Comparison of ENCODE assay signal across 27 cellular contexts in the genomic region with DNA sequence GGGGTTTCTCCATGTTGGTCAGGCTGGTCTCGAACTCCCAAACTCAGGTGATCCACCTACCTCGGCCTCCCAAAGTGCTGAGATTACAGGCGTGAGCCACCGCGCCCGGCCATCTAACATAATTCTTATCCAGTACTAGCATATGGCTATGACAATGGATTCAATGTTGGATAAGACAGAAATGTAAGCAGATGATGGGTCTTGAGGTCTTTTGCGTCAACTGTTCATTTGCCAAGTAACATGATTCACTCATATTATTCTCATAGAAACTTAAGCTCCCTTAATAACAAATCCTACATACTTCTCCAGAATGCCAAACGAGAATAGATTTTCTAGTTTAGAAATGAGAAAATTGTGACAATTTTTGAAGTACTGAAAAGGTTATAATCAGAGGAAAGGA.
"Had no signal": no experiment of that assay in that cellular context is flagged by ENCODE, and none has a peak within 500 bp of the region (broad histone marks: within the 10 kb centered on the region; RNA-seq: fewer than 3 reads in every experiment).

No MANE protein-coding gene starts in this region.

- H3K4me3 ChIP-seq: adrenal gland, body of pancreas, esophagus squamous epithelium had no signal

- ATAC-seq: activated CD4-positive, CD25-positive, alpha-beta regulatory T cell treated with anti-CD3 and anti-CD28 coated beads, Interleukin-2, amount 50 U/mL, for 24 hours; activated CD8-positive, alpha-beta memory T cell treated with anti-CD3 and anti-CD28 coated beads, Interleukin-2, amount 10 ng/mL, durations not matched to agents 7 days and 5 days; activated CD8-positive, alpha-beta T cell treated with anti-CD3 and anti-CD28 coated beads, Interleukin-2, amount 10 ng/mL, durations not matched to agents 7 days and 5 days; activated naive CD8-positive, alpha-beta T cell treated with anti-CD3 and anti-CD28 coated beads, Interleukin-2, amount 50 U/mL, for 24 hours; body of pancreas; T-helper 17 cell had no signal

- H3K27me3 ChIP-seq: adrenal gland, body of pancreas, esophagus squamous epithelium had no signal

- H3K4me1 ChIP-seq: adrenal gland, esophagus squamous epithelium had no signal

- H3K27ac ChIP-seq: adrenal gland, body of pancreas, epithelial cell of prostate, esophagus squamous epithelium, WERI-Rb-1 had no signal

- H3K9me3 ChIP-seq: adrenal gland, body of pancreas, esophagus squamous epithelium had no signal

- DNase-seq: activated B cell treated with CpG ODN at 0.5 μM for 24 hours; activated CD4-positive, alpha-beta memory T cell treated with anti-CD3 and anti-CD28 coated beads for 36 hours; activated CD4-positive, alpha-beta T cell treated with anti-CD3 and anti-CD28 coated beads for 48 hours; activated CD4-positive, alpha-beta T cell treated with anti-CD3 and anti-CD28 coated beads, Interleukin-2, amount 50 U/mL, for 1 hour; activated CD8-positive, alpha-beta memory T cell treated with anti-CD3 and anti-CD28 coated beads, Interleukin-2, amount 10 ng/mL, durations not matched to agents 7 days and 5 days; activated CD8-positive, alpha-beta memory T cell treated with anti-CD3 and anti-CD28 coated beads, Interleukin-2, amount 50 U/mL, for 4 hours; activated CD8-positive, alpha-beta T cell treated with anti-CD3 and anti-CD28 coated beads, Interleukin-2, amount 10 ng/mL, durations not matched to agents 7 days and 5 days; activated effector memory CD4-positive, alpha-beta T cell treated with anti-CD3 and anti-CD28 coated beads, Interleukin-2, amount 50 U/mL, for 16 hours; activated naive CD4-positive, alpha-beta T cell treated with anti-CD3 and anti-CD28 coated beads for 36 hours; activated naive CD8-positive, alpha-beta T cell treated with anti-CD3 and anti-CD28 coated beads for 36 hours; activated naive CD8-positive, alpha-beta T cell treated with anti-CD3 and anti-CD28 coated beads, Interleukin-2, amount 50 U/mL, for 24 hours; activated T-cell treated with anti-CD3 and anti-CD28 coated beads, Interleukin-2, amount 50 U/mL, for 1 hour; activated T-cell treated with anti-CD3 and anti-CD28 coated beads, Interleukin-2, amount 50 U/mL, for 48 hours; adrenal gland; amygdala; aorta; body of pancreas; cortex of kidney; effector CD8-positive, alpha-beta T cell; esophagus squamous epithelium; head of caudate nucleus; T-helper 1 cell; T-helper 17 cell; T1000; WERI-Rb-1 had no signal

- H3K36me3 ChIP-seq: adrenal gland, esophagus squamous epithelium, WERI-Rb-1 had no signal
